10 cellular contexts compared by ENCODE assay signal in the genomic region with DNA sequence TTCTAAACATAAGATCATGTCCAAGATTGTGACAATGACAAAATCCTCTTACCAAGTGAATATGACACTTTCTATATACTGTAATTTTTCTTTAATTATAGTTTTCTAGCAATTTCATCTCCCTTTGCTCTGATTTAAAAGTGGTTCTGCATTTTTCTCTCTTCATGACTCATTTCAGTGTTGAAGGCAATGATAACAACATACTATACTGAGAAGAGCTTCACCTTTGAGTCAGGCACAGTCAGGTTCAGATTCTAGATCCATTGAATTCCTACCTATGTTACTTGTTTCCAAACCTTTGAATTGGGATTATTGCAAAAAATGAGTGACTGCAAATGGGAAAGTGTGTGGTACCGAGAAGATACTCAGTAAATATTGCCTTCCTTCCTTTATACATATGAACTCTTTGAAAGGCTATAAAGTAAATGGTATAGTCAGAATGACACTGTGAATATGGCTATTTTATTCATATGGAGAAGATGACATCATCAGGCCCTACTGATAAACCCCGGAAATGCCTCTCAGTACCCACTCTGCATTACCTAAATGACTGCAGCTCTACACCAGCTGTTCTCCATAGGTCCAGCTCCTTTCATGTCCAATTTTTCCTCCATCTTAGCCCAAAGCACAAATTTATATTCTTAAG.
A peak's percentile ranks its signal among the peaks of the same experiment; 100 is the strongest.
DNase-seq lines count a peak whose midpoint lies in the region; ATAC-seq, FAIRE-seq and TF ChIP-seq lines count a peak whose summit lies in the region.
"Had no signal": no experiment of that assay in that cellular context is flagged by ENCODE, and none has a peak within 500 bp of the region (broad histone marks: within the 10 kb centered on the region; RNA-seq: fewer than 3 reads in every experiment).

No MANE protein-coding gene starts in this region.

- no peak overlapping the region for H3K4me3 ChIP-seq in choroid plexus epithelial cell (ENCODE audit: low read depth, low read length)
- H3K4me3 ChIP-seq: heart left ventricle had no signal

- DNase-seq in choroid plexus epithelial cell (ENCODE audit: low read depth) (peak; percentile 35), NCI-H146 treated with DMSO at 0.1 percent for 48 hours (lab: John Stamatoyannopoulos, UW; ENCODE audit: unreplicated experiment) (no peak), NCI-H1092 treated with DMSO at 0.1 percent for 48 hours (lab: John Stamatoyannopoulos, UW) (no peak), Ammon's horn (ENCODE audit: low spot score) (no peak), HTR-8/SVneo (ENCODE audit: insufficient read length, low spot score) (no peak)
- DNase-seq: EL, heart left ventricle had no signal

- no peak for FAIRE-seq in HTR-8/SVneo (lab: Jason Lieb, UNC)

- ATAC-seq in GM18873 (IDR thresholded peaks at IDR 0.05; ENCODE audit: low FRiP score, unreplicated experiment) (peak; percentile 88), GM21515 (IDR thresholded peaks at IDR 0.05; ENCODE audit: unreplicated experiment) (peak; percentile 61), HG03280 (IDR thresholded peaks at IDR 0.05; ENCODE audit: unreplicated experiment) (peak; percentile 76)
- ATAC-seq: heart left ventricle had no signal

- TF ChIP-seq CTCF in choroid plexus epithelial cell (conservative IDR thresholded peaks at IDR 0.05; ENCODE audit: low read depth, low read length) = no peak
